In genomic region chr4:148790691-148791090, GRCh38 we compare ENCODE assay signal across 24 cellular contexts.
DNase-seq lines count a peak whose midpoint lies in the region; ATAC-seq and TF ChIP-seq lines count a peak whose summit lies in the region.
"Had no signal": no experiment of that assay in that cellular context is flagged by ENCODE, and none has a peak within 500 bp of the region (broad histone marks: within the 10 kb centered on the region; RNA-seq: fewer than 3 reads in every experiment).

No MANE protein-coding gene starts in this region.

- no peak overlapping the region for H4K8ac ChIP-seq in mesendoderm (ENCODE audit: low read depth, low read length)

- H3K79me1 ChIP-seq in mesendoderm (ENCODE audit: low read length): no peaks in the 10 kb centered on the region

- H2AK5ac ChIP-seq in mesendoderm (ENCODE audit: low read length): no peak overlapping the region

- no peak overlapping the region for H3K56ac ChIP-seq in mesendoderm (ENCODE audit: low read length)

- H3K9me3 ChIP-seq in PC-9 (ENCODE audit: insufficient read depth, low read depth) (no peaks in the 10 kb centered on the region), fibroblast of lung (ENCODE audit: control insufficient read depth, insufficient read depth, low read depth, low read length) (no peaks in the 10 kb centered on the region), right cardiac atrium (ENCODE audit: control insufficient read depth, low read length) (no peaks in the 10 kb centered on the region)
- H3K9me3 ChIP-seq: body of pancreas, pancreas had no signal

- H3K36me3 Mint-ChIP-seq in activated T-helper 17 cell treated with anti-CD3 and anti-CD28 coated beads, Interleukin-2, amount 50 U/mL, for 72 hours (ENCODE audit: low read depth): no peaks in the 10 kb centered on the region
- H3K36me3 Mint-ChIP-seq: activated naive CD8-positive, alpha-beta T cell; natural killer cell; stimulated activated memory B cell treated with anti-CD40 and anti-IgM and Interleukin-4, amounts not matched to agents 10 μg/mL and 1 μg/mL and 100 μg/mL, for 72 hours had no signal

- H3K27ac ChIP-seq in PC-9 (peak overlapping the region; percentile 81), fibroblast of lung (ENCODE audit: insufficient read depth, low read length) (no peak overlapping the region), mesendoderm (ENCODE audit: low read depth, low read length) (no peak overlapping the region), right cardiac atrium (ENCODE audit: low read length) (no peak overlapping the region), RWPE1 (no peak overlapping the region)
- H3K27ac ChIP-seq: body of pancreas, coronary artery, pancreas had no signal

- no peaks in the 10 kb centered on the region for H3K9me2 ChIP-seq in PC-9 (ENCODE audit: insufficient read depth)

- no peaks in the 10 kb centered on the region for H3K27me3 ChIP-seq in PC-9 (ENCODE audit: insufficient read depth, low read depth)
- no peaks in the 10 kb centered on the region for H3K27me3 ChIP-seq in fibroblast of lung (ENCODE audit: control insufficient read depth, insufficient read depth, low read length)
- H3K27me3 ChIP-seq in mesendoderm (ENCODE audit: insufficient read depth, low read length, poor library complexity): no peaks in the 10 kb centered on the region
- H3K27me3 ChIP-seq in right cardiac atrium (ENCODE audit: control insufficient read depth, insufficient read depth): no peaks in the 10 kb centered on the region
- H3K27me3 ChIP-seq: body of pancreas, pancreas had no signal

- H3K4ac ChIP-seq in mesendoderm (ENCODE audit: low read depth, low read length): no peak overlapping the region

- TF ChIP-seq CTCF in PC-9 (conservative IDR thresholded peaks at IDR 0.05) (no peak), fibroblast of lung (conservative IDR thresholded peaks at IDR 0.05 in 1 of 2, IDR thresholded peaks at IDR 0.05 in 1 of 2; ENCODE audit: low read depth in 1 of 2, low read length in 2 of 2) (no peak), RWPE1 (conservative IDR thresholded peaks at IDR 0.05; ENCODE audit: low read depth) (no peak)

- H3K36me3 ChIP-seq in PC-9 (ENCODE audit: low read depth) (no peaks in the 10 kb centered on the region), fibroblast of lung (ENCODE audit: control insufficient read depth, insufficient read depth, low read length) (no peaks in the 10 kb centered on the region), mesendoderm (ENCODE audit: control insufficient read depth, insufficient read depth, low read length) (no peaks in the 10 kb centered on the region)
- H3K36me3 ChIP-seq: pancreas had no signal

- intact Hi-C loops in PC-9 (cut with micrococcal nuclease; ENCODE audit: unreplicated experiment): loop anchor here (1.0 to 2.0 kb wide), 2 partner anchors 8 to 348 kb away; partner anchors contain the start of gene NR3C2
- intact Hi-C loops in right cardiac atrium (cut with DNase I): no loop called here

- no peak overlapping the region for H3K23ac ChIP-seq in mesendoderm (ENCODE audit: low read length)

- CTCF ChIA-PET in PC-9 (lab: Charles Lee) (no interaction called here), RWPE1 (lab: Yijun Ruan, JAX) (no interaction called here)

- no peak overlapping the region for H3K27ac Mint-ChIP-seq in activated T-helper 17 cell treated with anti-CD3 and anti-CD28 coated beads, Interleukin-2, amount 50 U/mL, for 72 hours
- H3K27ac Mint-ChIP-seq: activated CD4-positive, alpha-beta T cell treated with anti-CD3 and anti-CD28 coated beads for 36 hours; activated naive CD8-positive, alpha-beta T cell; natural killer cell; stimulated activated memory B cell treated with anti-CD40 and anti-IgM and Interleukin-4, amounts not matched to agents 10 μg/mL and 1 μg/mL and 100 μg/mL, for 72 hours had no signal

- H3K18ac ChIP-seq in mesendoderm (ENCODE audit: low read length): no peak overlapping the region

- H3K4me3 Mint-ChIP-seq in activated T-helper 17 cell treated with anti-CD3 and anti-CD28 coated beads, Interleukin-2, amount 50 U/mL, for 72 hours: no peak overlapping the region
- H3K4me3 Mint-ChIP-seq: activated CD4-positive, alpha-beta T cell treated with anti-CD3 and anti-CD28 coated beads for 36 hours; activated naive CD8-positive, alpha-beta T cell; natural killer cell; stimulated activated memory B cell treated with anti-CD40 and anti-IgM and Interleukin-4, amounts not matched to agents 10 μg/mL and 1 μg/mL and 100 μg/mL, for 72 hours had no signal

- H3K9me3 Mint-ChIP-seq in activated T-helper 17 cell treated with anti-CD3 and anti-CD28 coated beads, Interleukin-2, amount 50 U/mL, for 72 hours: no peaks in the 10 kb centered on the region
- H3K9me3 Mint-ChIP-seq: stimulated activated memory B cell treated with anti-CD40 and anti-IgM and Interleukin-4, amounts not matched to agents 10 μg/mL and 1 μg/mL and 100 μg/mL, for 72 hours had no signal

- H2AFZ ChIP-seq in PC-9: peak overlapping the region; percentile 9; the same call in 1 of the 2 replicates
- H2AFZ ChIP-seq in fibroblast of lung (ENCODE audit: low read length): no peak overlapping the region

- ATAC-seq in activated T-helper 17 cell treated with anti-CD3 and anti-CD28 coated beads, Interleukin-2, amount 50 U/mL, for 72 hours (replicated peaks): no peak
- no peak for ATAC-seq in right cardiac atrium
- no peak for ATAC-seq in stimulated activated naive CD8-positive, alpha-beta T cell treated with anti-CD3 and anti-CD28 coated beads, Interleukin-15, Interleukin-2, amounts not matched to agents 100 U/mL and 50 U/mL, for 24 hours
- ATAC-seq: activated CD4-positive, alpha-beta T cell treated with anti-CD3 and anti-CD28 coated beads for 36 hours; body of pancreas; natural killer cell; pancreas; stimulated activated memory B cell treated with anti-CD40 and anti-IgM and Interleukin-4, amounts not matched to agents 10 μg/mL and 1 μg/mL and 100 μg/mL, for 72 hours had no signal

- no TSS peak for BruUV-seq in PC-9 (replicated peaks; lab: Mats Ljungman, UMichigan)

- H3K4me3 ChIP-seq in PC-9 (no peak overlapping the region), fibroblast of lung (replicated peaks in 1 of 4; ENCODE audit: control extremely low read depth in 1 of 4, insufficient read depth in 1 of 4, low read depth in 3 of 4, low read length in 4 of 4) (no peak overlapping the region), mesendoderm (ENCODE audit: low read length) (no peak overlapping the region), right cardiac atrium (ENCODE audit: low read length) (no peak overlapping the region)
- H3K4me3 ChIP-seq: body of pancreas, coronary artery, pancreas had no signal

- POLR2A ChIA-PET in PC-9 (lab: Charles Lee; ENCODE audit: unreplicated experiment) (no interaction called here), RWPE1 (lab: Yijun Ruan, JAX; ENCODE audit: low non-redundant PET) (no interaction called here)

- H3K27me3 Mint-ChIP-seq in activated T-helper 17 cell treated with anti-CD3 and anti-CD28 coated beads, Interleukin-2, amount 50 U/mL, for 72 hours: peaks cover 12% of the 10 kb centered on the region
- H3K27me3 Mint-ChIP-seq: activated naive CD8-positive, alpha-beta T cell had no signal

- H2BK15ac ChIP-seq in mesendoderm (replicated peaks; ENCODE audit: low read depth): no peak overlapping the region

- H3F3A ChIP-seq in PC-9 (ENCODE audit: insufficient read depth, low read depth): 0 out of 2 replicates have a peak, but pooled peaks cover 4% of the 10 kb centered on the region

- H4K20me1 ChIP-seq in PC-9 (ENCODE audit: insufficient read depth) (no peaks in the 10 kb centered on the region), fibroblast of lung (ENCODE audit: control insufficient read depth, extremely low read depth, insufficient read depth, low read length) (no peaks in the 10 kb centered on the region)

- no CpG with 5 or more reads among the region's 5 CpGs for WGBS in mesendoderm (ENCODE audit: extremely low coverage, insufficient coverage, low lambda C conversion rate)
- WGBS in right cardiac atrium: 71% methylated on average over 5 of the region's 5 CpGs

- H3K4me1 ChIP-seq in PC-9 (replicated peaks; ENCODE audit: insufficient read depth) (peaks cover 27% of the 10 kb centered on the region), fibroblast of lung (ENCODE audit: control insufficient read depth, extremely low read depth, insufficient read depth, low read length) (no peaks in the 10 kb centered on the region), mesendoderm (ENCODE audit: control insufficient read depth, low read depth, low read length) (peaks cover 3% of the 10 kb centered on the region), right cardiac atrium (ENCODE audit: control insufficient read depth, insufficient read depth, low read length) (peaks cover 4% of the 10 kb centered on the region)
- H3K4me1 ChIP-seq: pancreas had no signal

- no peak overlapping the region for H2BK120ac ChIP-seq in mesendoderm (ENCODE audit: low read depth, low read length)

- DNase-seq in A172 (ENCODE audit: low spot score) (peak; percentile 70), PC-9 (peak in 1 of 2 experiments; percentile 64), fibroblast of lung (ENCODE audit: low read depth in 2 of 2) (peak; percentile 49 to 89), mesendoderm (peak; percentile 57), right cardiac atrium (no peak), RWPE1 (ENCODE audit: low spot score) (no peak)
- no peak for DNase-seq in stimulated activated naive CD8-positive, alpha-beta T cell treated with anti-CD3 and anti-CD28 coated beads, Interleukin-15, Interleukin-2, amounts not matched to agents 100 U/mL and 50 U/mL, for 24 hours
- DNase-seq: 8988T; activated CD4-positive, alpha-beta T cell treated with anti-CD3 and anti-CD28 coated beads for 36 hours; body of pancreas; COR-L47; foreskin melanocyte; hippocampal formation; natural killer cell; NCI-H1417; NCI-H2171; NCI-H526 treated with DMSO at 0.1 percent for 48 hours; pancreas; Right ventricle myocardium superior; stimulated activated CD4-positive, alpha-beta T cell treated with anti-CD3 and anti-CD28 coated beads, Interleukin-1b, Interleukin-23, amount 100 ng/mL, for 48 hours had no signal

- H3K4me2 ChIP-seq in PC-9: no peak overlapping the region
- no peak overlapping the region for H3K4me2 ChIP-seq in fibroblast of lung (ENCODE audit: extremely low read depth, insufficient read depth, low read length)
- no peak overlapping the region for H3K4me2 ChIP-seq in mesendoderm (ENCODE audit: low read length)

- no peaks in the 10 kb centered on the region for H3K4me1 Mint-ChIP-seq in activated T-helper 17 cell treated with anti-CD3 and anti-CD28 coated beads, Interleukin-2, amount 50 U/mL, for 72 hours
- H3K4me1 Mint-ChIP-seq: activated CD4-positive, alpha-beta T cell treated with anti-CD3 and anti-CD28 coated beads for 36 hours; natural killer cell; stimulated activated memory B cell treated with anti-CD40 and anti-IgM and Interleukin-4, amounts not matched to agents 10 μg/mL and 1 μg/mL and 100 μg/mL, for 72 hours had no signal

- no peak overlapping the region for H4K5ac ChIP-seq in mesendoderm (ENCODE audit: low read length)

- H2BK5ac ChIP-seq in mesendoderm (ENCODE audit: low read length): no peak overlapping the region

- H3K9ac ChIP-seq in fibroblast of lung (ENCODE audit: insufficient read depth, low read length) (no peak overlapping the region), mesendoderm (ENCODE audit: low read length) (no peak overlapping the region)

- H3K79me2 ChIP-seq in PC-9 (ENCODE audit: low read depth) (no peaks in the 10 kb centered on the region), fibroblast of lung (ENCODE audit: control insufficient read depth, insufficient read depth, low read length) (no peaks in the 10 kb centered on the region), mesendoderm (ENCODE audit: control insufficient read depth, insufficient read depth, low read length) (no peaks in the 10 kb centered on the region)

Comparison
In these comparisons a context has a peak if more than half of its experiments do, and no peak if none do; other contexts are left out.
1. DNase-seq: peak in A172 (single experiment), fibroblast of lung (2 of 2) and mesendoderm (single experiment); none in right cardiac atrium (0 of 3), stimulated activated naive CD8-positive, alpha-beta T cell treated with anti-CD3 and anti-CD28 coated beads, Interleukin-15, Interleukin-2, amounts not matched to agents 100 U/mL and 50 U/mL, for 24 hours (single experiment) and RWPE1 (single experiment).